In genomic region chr9:113577525-113578261, GRCh38 we compare ENCODE assay signal across 10 cellular contexts.
DNase-seq lines count a peak whose midpoint lies in the region; ATAC-seq and TF ChIP-seq lines count a peak whose summit lies in the region.
"Had no signal": no experiment of that assay in that cellular context is flagged by ENCODE, and none has a peak within 500 bp of the region (broad histone marks: within the 10 kb centered on the region; RNA-seq: fewer than 3 reads in every experiment).

No MANE protein-coding gene starts in this region.

- WGBS in suprapubic skin: 45% methylated on average over 11 of the region's 11 CpGs

- peaks cover 80% of the 10 kb centered on the region for H3K4me1 ChIP-seq in suprapubic skin

- peak overlapping the region; percentile 73 for H3K27ac Mint-ChIP-seq in T-helper 2 cell treated with Interferon-gamma antibody and Interleukin-4, amounts not matched to agents 5 μg/mL and 100 μg/mL, for 36 hours
- H3K27ac Mint-ChIP-seq in activated CD8-positive, alpha-beta T cell treated with anti-CD3 and anti-CD28 coated beads for 36 hours: peak overlapping the region; percentile 95
- no peak overlapping the region for H3K27ac Mint-ChIP-seq in glutamatergic neuron (ENCODE audit: unreplicated experiment)

- no peak for TF ChIP-seq POLR2A in suprapubic skin (IDR thresholded peaks at IDR 0.05)

- no peaks in the 10 kb centered on the region for H3K9me3 ChIP-seq in suprapubic skin

- no peaks in the 10 kb centered on the region for H3K27me3 Mint-ChIP-seq in T-helper 2 cell treated with Interferon-gamma antibody and Interleukin-4, amounts not matched to agents 5 μg/mL and 100 μg/mL, for 36 hours (ENCODE audit: low read depth)
- no peaks in the 10 kb centered on the region for H3K27me3 Mint-ChIP-seq in activated CD8-positive, alpha-beta T cell treated with anti-CD3 and anti-CD28 coated beads for 36 hours
- peaks cover 23% of the 10 kb centered on the region for H3K27me3 Mint-ChIP-seq in glutamatergic neuron (ENCODE audit: unreplicated experiment)
- H3K27me3 Mint-ChIP-seq: stimulated activated naive B cell treated with anti-CD40 and anti-IgM and Interleukin-4, amounts not matched to agents 10 μg/mL and 1 μg/mL and 100 μg/mL, for 72 hours had no signal

- DNase-seq in T-helper 2 cell treated with Interferon-gamma antibody and Interleukin-4, amounts not matched to agents 5 μg/mL and 100 μg/mL, for 36 hours (ENCODE audit: low spot score): no peak
- DNase-seq in T-helper 2 cell: no peak
- no peak for DNase-seq in activated CD8-positive, alpha-beta T cell treated with anti-CD3 and anti-CD28 coated beads for 36 hours
- DNase-seq in glutamatergic neuron: peak; percentile 12
- no peak for DNase-seq in suprapubic skin (ENCODE audit: low spot score in 2 of 2)
- no peak for DNase-seq in GDM1 (lab: John Stamatoyannopoulos, UW)
- no peak for DNase-seq in activated effector memory CD4-positive, alpha-beta T cell treated with Interleukin-2 at 50 U/mL for 16 hours
- DNase-seq: effector CD8-positive, alpha-beta T cell; stimulated activated naive B cell treated with anti-CD40 and anti-IgM and Interleukin-4, amounts not matched to agents 10 μg/mL and 1 μg/mL and 100 μg/mL, for 72 hours had no signal

- no peaks in the 10 kb centered on the region for H3K27me3 ChIP-seq in suprapubic skin

- peaks cover 4% of the 10 kb centered on the region for H3K36me3 Mint-ChIP-seq in T-helper 2 cell treated with Interferon-gamma antibody and Interleukin-4, amounts not matched to agents 5 μg/mL and 100 μg/mL, for 36 hours (ENCODE audit: low read depth)
- peaks cover 19% of the 10 kb centered on the region for H3K36me3 Mint-ChIP-seq in activated CD8-positive, alpha-beta T cell treated with anti-CD3 and anti-CD28 coated beads for 36 hours (ENCODE audit: low read depth)
- H3K36me3 Mint-ChIP-seq in glutamatergic neuron (ENCODE audit: unreplicated experiment): no peaks in the 10 kb centered on the region

- H3K4me3 Mint-ChIP-seq in T-helper 2 cell treated with Interferon-gamma antibody and Interleukin-4, amounts not matched to agents 5 μg/mL and 100 μg/mL, for 36 hours: peak overlapping the region; percentile 84
- no peak overlapping the region for H3K4me3 Mint-ChIP-seq in activated CD8-positive, alpha-beta T cell treated with anti-CD3 and anti-CD28 coated beads for 36 hours
- peak overlapping the region; percentile 14 for H3K4me3 Mint-ChIP-seq in glutamatergic neuron (ENCODE audit: unreplicated experiment)
- H3K4me3 Mint-ChIP-seq: stimulated activated naive B cell treated with anti-CD40 and anti-IgM and Interleukin-4, amounts not matched to agents 10 μg/mL and 1 μg/mL and 100 μg/mL, for 72 hours had no signal

- H3K9me3 Mint-ChIP-seq in T-helper 2 cell treated with Interferon-gamma antibody and Interleukin-4, amounts not matched to agents 5 μg/mL and 100 μg/mL, for 36 hours: no peaks in the 10 kb centered on the region
- no peaks in the 10 kb centered on the region for H3K9me3 Mint-ChIP-seq in activated CD8-positive, alpha-beta T cell treated with anti-CD3 and anti-CD28 coated beads for 36 hours
- H3K9me3 Mint-ChIP-seq in glutamatergic neuron (ENCODE audit: unreplicated experiment): peaks cover 14% of the 10 kb centered on the region
- H3K9me3 Mint-ChIP-seq: stimulated activated naive B cell treated with anti-CD40 and anti-IgM and Interleukin-4, amounts not matched to agents 10 μg/mL and 1 μg/mL and 100 μg/mL, for 72 hours had no signal

- no peak overlapping the region for H3K4me3 ChIP-seq in suprapubic skin

- peaks cover 63% of the 10 kb centered on the region for H3K4me1 Mint-ChIP-seq in T-helper 2 cell treated with Interferon-gamma antibody and Interleukin-4, amounts not matched to agents 5 μg/mL and 100 μg/mL, for 36 hours (ENCODE audit: low read depth)
- H3K4me1 Mint-ChIP-seq in activated CD8-positive, alpha-beta T cell treated with anti-CD3 and anti-CD28 coated beads for 36 hours (ENCODE audit: low read depth): peaks cover 79% of the 10 kb centered on the region
- peaks cover 20% of the 10 kb centered on the region for H3K4me1 Mint-ChIP-seq in glutamatergic neuron (ENCODE audit: low read depth, unreplicated experiment)

- CTCF ChIA-PET in activated CD8-positive, alpha-beta T cell treated with anti-CD3 and anti-CD28 coated beads for 36 hours (lab: Charles Lee): interaction anchor here (0.8 to 6.3 kb wide), 13 partner anchors 9 to 303 kb away, joined by 3 to 88 read pairs (median 8); no protein-coding TSS in a partner anchor

- TF ChIP-seq EP300 in suprapubic skin (IDR thresholded peaks at IDR 0.05): no peak

- no peak for TF ChIP-seq CTCF in activated CD8-positive, alpha-beta T cell treated with anti-CD3 and anti-CD28 coated beads for 36 hours (IDR thresholded peaks at IDR 0.05)
- no peak for TF ChIP-seq CTCF in glutamatergic neuron (IDR thresholded peaks at IDR 0.05; ENCODE audit: partially characterized antibody, unreplicated experiment)
- TF ChIP-seq CTCF in suprapubic skin (IDR thresholded peaks at IDR 0.05): no peak

- POLR2A ChIA-PET in activated CD8-positive, alpha-beta T cell treated with anti-CD3 and anti-CD28 coated beads for 36 hours (lab: Charles Lee): interaction anchor here (1.3 to 6.2 kb wide), 4 partner anchors 54 to 170 kb away, joined by 3 to 50 read pairs (median 38); no protein-coding TSS in a partner anchor

- no peak for ATAC-seq in activated CD8-positive, alpha-beta T cell treated with anti-CD3 and anti-CD28 coated beads for 36 hours
- no peak for ATAC-seq in HG02610 (IDR thresholded peaks at IDR 0.05; ENCODE audit: unreplicated experiment)
- ATAC-seq: stimulated activated naive B cell treated with anti-CD40 and anti-IgM and Interleukin-4, amounts not matched to agents 10 μg/mL and 1 μg/mL and 100 μg/mL, for 72 hours had no signal

- intact Hi-C loops in activated CD8-positive, alpha-beta T cell treated with anti-CD3 and anti-CD28 coated beads for 36 hours (cut with micrococcal nuclease): loop anchor here (2.0 kb wide), 2 partner anchors 55 to 131 kb away; no protein-coding TSS in a partner anchor

- H3K27ac ChIP-seq in suprapubic skin: peak overlapping the region; percentile 20

- no peaks in the 10 kb centered on the region for H3K36me3 ChIP-seq in suprapubic skin
